ENCODE assay signal across 8 cellular contexts in genomic region chr3:173398111-173398479, GRCh38. TPM values are rescaled to one million over a fixed set of nuclear protein-coding genes. Genes with fewer than 3 reads are reported as not detected.
DNase-seq lines count a peak whose midpoint lies in the region; ATAC-seq and TF ChIP-seq lines count a peak whose summit lies in the region.

No MANE protein-coding gene starts in this region.

- H3K4me3 Mint-ChIP-seq in IgD-negative memory B cell (peak overlapping the region in 1 of 4 donors; percentile 5), nephron (peak overlapping the region; percentile 86 to 88 (median 88))

- H3K9me3 Mint-ChIP-seq in IgD-negative memory B cell: peaks cover 2 to 10% (median 5%) of the 10 kb centered on the region in 3 donors
- H3K9me3 Mint-ChIP-seq in nephron: no peaks in the 10 kb centered on the region

- no peaks in the 10 kb centered on the region for H3K36me3 Mint-ChIP-seq in IgD-negative memory B cell
- no peaks in the 10 kb centered on the region for H3K36me3 Mint-ChIP-seq in nephron (ENCODE audit: low read depth)

- H3K27ac Mint-ChIP-seq in IgD-negative memory B cell: peak overlapping the region in 2 of 3 donors; percentile 57 to 59
- H3K27ac Mint-ChIP-seq in nephron: peak overlapping the region; percentile 69 to 88 (median 85)

- DNase-seq in AG09309 (ENCODE audit: low read depth) (no peak), epithelial cell of proximal tubule (ENCODE audit: low read depth) (peak; percentile 61), 8988T (no peak), AML-193 (lab: John Stamatoyannopoulos, UW) (no peak)
- no peak for DNase-seq in activated CD4-positive, CD25-positive, alpha-beta regulatory T cell (lab: John Stamatoyannopoulos, UW)

- no peak for ATAC-seq in GM18498 (IDR thresholded peaks at IDR 0.05; ENCODE audit: unreplicated experiment)

- H3K27me3 Mint-ChIP-seq in IgD-negative memory B cell (peaks cover 43% of the 10 kb centered on the region), nephron (ENCODE audit: low read depth) (peaks cover 35% of the 10 kb centered on the region)

- TF ChIP-seq CTCF in AG09309 (IDR thresholded peaks at IDR 0.05; ENCODE audit: control insufficient read depth, insufficient read depth, low read depth, low read length, missing control alignments) (no peak), epithelial cell of proximal tubule (conservative IDR thresholded peaks at IDR 0.05; ENCODE audit: low read depth, low read length) (no peak), nephron (IDR thresholded peaks at IDR 0.05; ENCODE audit: unreplicated experiment in 3 of 3) (no peak)

- H3K4me1 Mint-ChIP-seq in IgD-negative memory B cell: peaks cover 6 to 17% (median 10%) of the 10 kb centered on the region in 3 donors
- peaks cover 32% of the 10 kb centered on the region for H3K4me1 Mint-ChIP-seq in nephron

- H3K4me3 ChIP-seq in AG09309 (ENCODE audit: control insufficient read depth, low read depth, low read length): peak overlapping the region; percentile 89
- peak overlapping the region; percentile 83 for H3K4me3 ChIP-seq in epithelial cell of proximal tubule (ENCODE audit: low read depth, low read length)

RNA-seq across cellular contexts. Expression of gene NLGN1, which starts 0.6 kb away (rescaled TPM):
- polyA plus RNA-seq in IgD-negative memory B cell: not detected
- 1.4 and 1.9 TPM in 2 replicates for total RNA-seq in epithelial cell of proximal tubule
